In the genomic region with DNA sequence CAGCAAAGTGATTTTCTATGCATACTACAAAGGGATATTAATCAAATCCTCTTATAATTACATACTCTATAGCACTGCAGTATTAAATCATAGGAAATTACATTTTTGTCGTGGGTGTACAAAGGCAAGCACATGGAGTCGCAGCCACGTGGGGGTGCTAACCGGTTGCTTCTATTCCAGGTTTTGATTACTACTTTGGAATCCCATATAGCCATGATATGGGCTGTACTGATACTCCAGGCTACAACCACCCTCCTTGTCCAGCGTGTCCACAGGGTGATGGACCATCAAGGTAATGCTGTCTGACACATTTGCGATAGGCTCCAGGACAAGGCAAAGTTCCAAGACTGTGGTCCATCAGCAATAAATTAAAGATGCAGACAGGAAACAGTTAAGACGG, we compare ENCODE assay signal across 14 cellular contexts.
A peak's percentile ranks its signal among the peaks of the same experiment; 100 is the strongest.
DNase-seq lines count a peak whose midpoint lies in the region; ATAC-seq, FAIRE-seq and TF ChIP-seq lines count a peak whose summit lies in the region.
"Had no signal": no experiment of that assay in that cellular context is flagged by ENCODE, and none has a peak within 500 bp of the region (broad histone marks: within the 10 kb centered on the region; RNA-seq: fewer than 3 reads in every experiment).

No MANE protein-coding gene starts in this region.

- H3K27ac ChIP-seq in body of pancreas (no peak overlapping the region), right cardiac atrium (ENCODE audit: low read length) (no peak overlapping the region)
- H3K27ac ChIP-seq: stomach had no signal

- DNase-seq in AG20443 (ENCODE audit: low spot score) (peak; percentile 38), HTR-8/SVneo (ENCODE audit: insufficient read length, low spot score) (peak; percentile 48), body of pancreas (peak in 2 of 4 donors; percentile 36 to 37), right cardiac atrium (peak in 2 of 3 donors; percentile 39 to 77), AML-193 (lab: John Stamatoyannopoulos, UW) (no peak), glomerular visceral epithelial cell (ENCODE audit: extremely low spot score) (no peak)
- DNase-seq: activated CD4-positive, CD25-positive, alpha-beta regulatory T cell; midbrain; NCI-H1092; NCI-H510A treated with DMSO at 0.1 percent for 48 hours; stimulated activated CD4-positive, alpha-beta T cell treated with anti-CD3 and anti-CD28 coated beads, Interleukin-4, amount 100 ng/mL, for 4 hours; stomach had no signal

- whole genome bisulfite sequencing in body of pancreas, 2 donors, result 56 to 64% methylated on average over 7 of the region's 7 CpGs
- WGBS in right cardiac atrium, result 56% methylated on average over 7 of the region's 7 CpGs

- peak in 5 of 7 experiments; percentile 7 to 39 (median 21) for TF ChIP-seq CTCF in body of pancreas (IDR thresholded peaks at IDR 0.05)

- no peaks in the 10 kb centered on the region for H3K36me3 ChIP-seq in body of pancreas (replicated peaks in 1 of 2; ENCODE audit: insufficient read depth in 1 of 2, low read depth in 2 of 2)

- no peak for TF ChIP-seq POLR2A in body of pancreas (IDR thresholded peaks at IDR 0.05)

- H3K4me3 ChIP-seq in body of pancreas (no peak overlapping the region), right cardiac atrium (ENCODE audit: low read length) (no peak overlapping the region)
- H3K4me3 ChIP-seq: stomach had no signal

- FAIRE-seq in HTR-8/SVneo (lab: Jason Lieb, UNC), result no peak

- ATAC-seq in body of pancreas (peak; percentile 30), right cardiac atrium (peak; percentile 49 to 61), GM19463 (IDR thresholded peaks at IDR 0.05; ENCODE audit: unreplicated experiment) (no peak), GM19023 (IDR thresholded peaks at IDR 0.05; ENCODE audit: unreplicated experiment) (no peak)

- intact Hi-C loops in body of pancreas (cut with DNase I), result no loop called here
- intact Hi-C loops in right cardiac atrium (cut with DNase I), result no loop called here

- H3K27me3 ChIP-seq in body of pancreas (no peaks in the 10 kb centered on the region), right cardiac atrium (ENCODE audit: control insufficient read depth, insufficient read depth) (no peaks in the 10 kb centered on the region)
- H3K27me3 ChIP-seq: stomach had no signal

- H3K4me1 ChIP-seq in body of pancreas (no peaks in the 10 kb centered on the region), right cardiac atrium (ENCODE audit: control insufficient read depth, insufficient read depth, low read length) (no peaks in the 10 kb centered on the region)

- H3K9me3 ChIP-seq in body of pancreas (no peaks in the 10 kb centered on the region), right cardiac atrium (ENCODE audit: control insufficient read depth, low read length) (no peaks in the 10 kb centered on the region)
- H3K9me3 ChIP-seq: stomach had no signal

Comparison
In these comparisons a context has a peak if more than half of its experiments do, and no peak if none do; other contexts are left out.
1. DNase-seq: peak in AG20443 (single experiment), HTR-8/SVneo (single experiment) and right cardiac atrium (2 of 3); none in AML-193 (0 of 2) and glomerular visceral epithelial cell (single experiment).
2. ATAC-seq: peak in body of pancreas (single experiment) and right cardiac atrium (2 of 2); none in GM19463 (single experiment) and GM19023 (single experiment).